ENCODE assay signal across 10 cellular contexts in genomic region chrX:38275615-38276014, GRCh38. TPM values are rescaled to one million over a fixed set of nuclear protein-coding genes. Genes with fewer than 3 reads are reported as not detected.
DNase-seq lines count a peak whose midpoint lies in the region; ATAC-seq, FAIRE-seq and TF ChIP-seq lines count a peak whose summit lies in the region.
"Had no signal": no experiment of that assay in that cellular context is flagged by ENCODE, and none has a peak within 500 bp of the region (broad histone marks: within the 10 kb centered on the region; RNA-seq: fewer than 3 reads in every experiment).

No MANE protein-coding gene starts in this region.

- intact Hi-C loops in K562 (cut with micrococcal nuclease) (no loop called here), pancreas (cut with DNase I) (no loop called here), cardiac septum (cut with DNase I) (no loop called here)

- H3K27me3 ChIP-seq in K562 (ENCODE audit: control insufficient read depth in 2 of 2, insufficient read depth in 2 of 2, low read length in 2 of 2): no peaks in the 10 kb centered on the region
- no peaks in the 10 kb centered on the region for H3K27me3 ChIP-seq in pancreas
- H3K27me3 ChIP-seq in MM.1S (replicated peaks; ENCODE audit: insufficient read depth, low read length): no peaks in the 10 kb centered on the region
- H3K27me3 ChIP-seq: upper lobe of left lung had no signal

- H3K9ac ChIP-seq in K562 (ENCODE audit: insufficient read depth in 1 of 2, low read depth in 2 of 2, low read length in 2 of 2) (no peak overlapping the region), MM.1S (ENCODE audit: low read length) (no peak overlapping the region)

- no peaks in the 10 kb centered on the region for H3K79me2 ChIP-seq in K562 (ENCODE audit: control insufficient read depth, insufficient read depth, low read length)
- H3K79me2 ChIP-seq in MM.1S (ENCODE audit: low read length): no peaks in the 10 kb centered on the region

- no peak for TF ChIP-seq CTCF in K562 (IDR thresholded peaks at IDR 0.05 in 2 of 3, conservative IDR thresholded peaks at IDR 0.05 in 1 of 3; ENCODE audit: insufficient read depth in 2 of 3, low read depth in 1 of 3, low read length in 3 of 3)
- TF ChIP-seq CTCF in pancreas (IDR thresholded peaks at IDR 0.05): no peak
- TF ChIP-seq CTCF in MM.1S (IDR thresholded peaks at IDR 0.05; ENCODE audit: low read length): no peak

- H3K27ac ChIP-seq in K562 (ENCODE audit: extremely low read depth, low read depth, low read length) (no peak overlapping the region), pancreas (no peak overlapping the region), MM.1S (ENCODE audit: low read length) (no peak overlapping the region)
- H3K27ac ChIP-seq: upper lobe of left lung had no signal

- POLR2A ChIA-PET in K562 (lab: Yijun Ruan, JAX): no interaction called here

- peak; percentile 31 for ATAC-seq in GM18519 (IDR thresholded peaks at IDR 0.05; ENCODE audit: low FRiP score, unreplicated experiment)
- no peak for ATAC-seq in K562
- peak; percentile 64 to 79 (median 68) for ATAC-seq in pancreas
- ATAC-seq in HG02763 (IDR thresholded peaks at IDR 0.05; ENCODE audit: unreplicated experiment): no peak

- H2AFZ ChIP-seq in K562 (ENCODE audit: low read depth, low read length) (no peak overlapping the region), MM.1S (ENCODE audit: low read length) (no peak overlapping the region)

- H3K9me1 ChIP-seq in K562 (ENCODE audit: control insufficient read depth, insufficient read depth, low read length): no peaks in the 10 kb centered on the region

- TF ChIP-seq POLR2A in K562 (conservative IDR thresholded peaks at IDR 0.05): no peak

- no peak overlapping the region for H3K4me3 ChIP-seq in K562
- H3K4me3 ChIP-seq in pancreas: no peak overlapping the region
- H3K4me3 ChIP-seq in MM.1S (ENCODE audit: low read length): no peak overlapping the region
- H3K4me3 ChIP-seq: upper lobe of left lung had no signal

- no peaks in the 10 kb centered on the region for H3K4me1 ChIP-seq in K562 (replicated peaks in 1 of 2; ENCODE audit: control insufficient read depth in 2 of 2, insufficient read depth in 2 of 2, low read length in 2 of 2)
- H3K4me1 ChIP-seq in pancreas: no peaks in the 10 kb centered on the region
- H3K4me1 ChIP-seq in MM.1S (ENCODE audit: low read length): peaks cover 14% of the 10 kb centered on the region

- no peak for TF ChIP-seq RAD21 in K562 (CRISPR knock-in tag; conservative IDR thresholded peaks at IDR 0.05 in 1 of 2, IDR thresholded peaks at IDR 0.05 in 1 of 2)

- peak; percentile 28 for DNase-seq in HPDE6-E6E7 (ENCODE audit: extremely low spot score)
- DNase-seq in K562 (ENCODE audit: extremely low read depth in 1 of 4, low spot score in 3 of 4): no peak
- DNase-seq in pancreas: no peak
- DNase-seq in MM.1S: no peak
- no peak for DNase-seq in cardiac septum (ENCODE audit: low spot score)
- no peak for DNase-seq in DMS 273 (lab: John Stamatoyannopoulos, UW; ENCODE audit: unreplicated experiment)
- DNase-seq: activated naive CD4-positive, alpha-beta T cell treated with anti-CD3 and anti-CD28 coated beads for 36 hours; upper lobe of left lung had no signal

- 18% methylated on average over 2 of the region's 2 CpGs for WGBS in K562 (ENCODE audit: insufficient coverage, low coverage, missing lambda C conversion rate)
- WGBS in pancreas, 2 donors: 38 to 47% methylated on average over 2 of the region's 2 CpGs

- FAIRE-seq in K562 (lab: Jason Lieb, UNC) (no peak), pancreas (lab: Jason Lieb, UNC) (no peak)

- no peak for TF ChIP-seq EP300 in K562 (IDR thresholded peaks at IDR 0.05; ENCODE audit: low read length)

- no peak overlapping the region for H3K4me2 ChIP-seq in K562 (ENCODE audit: insufficient read depth, low read length)
- H3K4me2 ChIP-seq in MM.1S (ENCODE audit: low read depth, low read length): no peak overlapping the region

- H3K36me3 ChIP-seq in K562 (ENCODE audit: control insufficient read depth, insufficient read depth, low read length) (no peaks in the 10 kb centered on the region), pancreas (no peaks in the 10 kb centered on the region), MM.1S (replicated peaks; ENCODE audit: insufficient read depth, low read length) (no peaks in the 10 kb centered on the region)
- H3K36me3 ChIP-seq: upper lobe of left lung had no signal

- in situ Hi-C loops in K562 (cut with MboI): no loop called here

- no peaks in the 10 kb centered on the region for H3F3A ChIP-seq in MM.1S (ENCODE audit: insufficient read depth, low read length)

- H4K20me1 ChIP-seq in K562 (replicated peaks; ENCODE audit: control insufficient read depth, insufficient read depth, low read length) (no peaks in the 10 kb centered on the region), MM.1S (ENCODE audit: insufficient read depth, low read length) (no peaks in the 10 kb centered on the region)

- H3K9me2 ChIP-seq in MM.1S (replicated peaks; ENCODE audit: insufficient read depth, low read length): no peaks in the 10 kb centered on the region

- H3K9me3 ChIP-seq in K562 (replicated peaks; ENCODE audit: control insufficient read depth, insufficient read depth, low read depth, low read length) (no peaks in the 10 kb centered on the region), pancreas (no peaks in the 10 kb centered on the region), MM.1S (replicated peaks; ENCODE audit: insufficient read depth, low read length) (no peaks in the 10 kb centered on the region)
- H3K9me3 ChIP-seq: upper lobe of left lung had no signal

- BruUV-seq in K562 (replicated peaks; lab: Mats Ljungman, UMichigan): no TSS peak

- CTCF ChIA-PET in K562 (lab: Yijun Ruan, JAX; ENCODE audit: low intra/inter-chr PET ratio): no interaction called here

TF ChIP-seq in K562, 482 proteins besides CTCF, POLR2A, EP300 and RAD21 (continues in another document):
- no peak for TF ChIP-seq MLLT1 (IDR thresholded peaks at IDR 0.05)

RNA-seq across cellular contexts. Expression of gene RPGR, which starts 51.7 kb away (rescaled TPM):
- total RNA-seq in K562 (2011; cell fraction: chromatin; rRNA removed; ENCODE audit: low replicate concordance): 6.0 and 18.2 TPM in 2 replicates
- total RNA-seq in K562 (2011; cell fraction: nucleolus; rRNA removed): 3.6 and 4.2 TPM in 2 replicates
- total RNA-seq in K562 (2011; cell fraction: nucleoplasm; rRNA removed): 4.8 and 5.6 TPM in 2 replicates
- total RNA-seq in K562 (2014; rRNA removed) (4.9 and 6.4 TPM in 2 replicates), K562 (2014; rRNA removed; fragmentation: Illumina TruSeq; extraction: Trizol) (6.1 and 8.0 TPM in 2 replicates), K562 (2015; rRNA removed; fragmentation: Illumina TruSeq; extraction: Trizol) (5.2 and 6.2 TPM in 2 replicates), K562 (2021) (3.9 and 5.7 TPM in 2 replicates), pancreas (1 to 10 TPM; 4.2 to 7.7 (median 4.8) TPM), cardiac septum (7.6 TPM)
- polyA plus RNA-seq in K562 (2011; rRNA removed) (3.2 and 3.4 TPM in 2 replicates), K562 (2014; fragmentation: Illumina TruSeq; extraction: Trizol) (5.6 and 6.2 TPM in 2 replicates), K562 (2014; fragmentation: Nextera tagmentation; extraction: Ambion mirVana) (1 to 10 TPM; 2.1 to 2.7 TPM), K562 (2014; rRNA removed) (5.8 and 7.9 TPM in 2 replicates), pancreas (10 to 100 TPM; 14.2 to 14.7 TPM)
- polyA plus RNA-seq in K562 (2011; cell fraction: cytosol; rRNA removed): 0.51 and 1.4 TPM in 2 replicates
- polyA plus RNA-seq in K562 (2011; cell fraction: nucleus; rRNA removed): 1.9 and 3.1 TPM in 2 replicates
- polyA plus RNA-seq in K562 (2012): 4.0 and 4.4 TPM in 2 replicates
- 3.8 and 5.0 TPM in 2 replicates for polyA minus RNA-seq in K562 (2011; rRNA and poly(A)+ RNA removed)
- polyA minus RNA-seq in K562 (2011; cell fraction: cytosol; rRNA and poly(A)+ RNA removed): 0.57 and 3.6 TPM in 2 replicates
- 6.0 and 8.6 TPM in 2 replicates for polyA minus RNA-seq in K562 (2011; cell fraction: nucleus; rRNA and poly(A)+ RNA removed)

RNA-seq across cellular contexts. Expression of gene SRPX, which starts 54.9 kb away (rescaled TPM):
- total RNA-seq in K562 (2011; cell fraction: chromatin; rRNA removed; ENCODE audit: low replicate concordance): not detected in 2 replicates
- not detected in 2 replicates for total RNA-seq in K562 (2011; cell fraction: nucleolus; rRNA removed)
- not detected in 2 replicates for total RNA-seq in K562 (2011; cell fraction: nucleoplasm; rRNA removed)
- total RNA-seq in K562 (2014; rRNA removed): 0.08 TPM in 1 of 2 replicates, not detected in the other
- total RNA-seq in K562 (2014; rRNA removed; fragmentation: Illumina TruSeq; extraction: Trizol): 0.15 TPM in 1 of 2 replicates, not detected in the other
- 0.43 TPM in 1 of 2 replicates, not detected in the other for total RNA-seq in K562 (2015; rRNA removed; fragmentation: Illumina TruSeq; extraction: Trizol)
- total RNA-seq in K562 (2021): 0.45 TPM in 1 of 2 replicates, not detected in the other
- polyA plus RNA-seq in K562 (2011; rRNA removed): 0.18 and 0.65 TPM in 2 replicates
- polyA plus RNA-seq in K562 (2011; cell fraction: cytosol; rRNA removed): 0.18 and 0.36 TPM in 2 replicates
- polyA plus RNA-seq in K562 (2011; cell fraction: nucleus; rRNA removed): 0.08 and 0.21 TPM in 2 replicates
- 0.36 and 1.1 TPM in 2 replicates for polyA plus RNA-seq in K562 (2012)
- polyA plus RNA-seq in K562 (2014; fragmentation: Illumina TruSeq; extraction: Trizol): 0.24 TPM in 1 of 2 replicates, not detected in the other
- under 1 TPM; 0.38 to 0.77 TPM for polyA plus RNA-seq in K562 (2014; fragmentation: Nextera tagmentation; extraction: Ambion mirVana)
- 0.11 and 0.42 TPM in 2 replicates for polyA plus RNA-seq in K562 (2014; rRNA removed)
- 0.18 TPM in 1 of 2 replicates, not detected in the other for polyA minus RNA-seq in K562 (2011; rRNA and poly(A)+ RNA removed)
- polyA minus RNA-seq in K562 (2011; cell fraction: cytosol; rRNA and poly(A)+ RNA removed): not detected in 2 replicates
- 0.13 TPM in 1 of 2 replicates, not detected in the other for polyA minus RNA-seq in K562 (2011; cell fraction: nucleus; rRNA and poly(A)+ RNA removed)
- total RNA-seq in pancreas: 10 to 100 TPM in 3 of 6 donors, 1 to 10 TPM in 3; 2.3 to 23.6 (median 10.0) TPM
- 10 to 100 TPM; 12.8 to 16.9 TPM for polyA plus RNA-seq in pancreas
- total RNA-seq in cardiac septum: 57.3 TPM
- total RNA-seq: activated naive CD4-positive, alpha-beta T cell treated with anti-CD3 and anti-CD28 coated beads for 36 hours had no signal

Comparison
In these comparisons a context has a peak if more than half of its experiments do, and no peak if none do; other contexts are left out.
1. ATAC-seq: peak in GM18519 (single experiment) and pancreas (4 of 4); none in K562 (single experiment) and HG02763 (single experiment).